ENCODE assay signal across 7 cellular contexts in genomic region chr13:29923554-29924481, GRCh38.
DNase-seq lines count a peak whose midpoint lies in the region; ATAC-seq, FAIRE-seq and TF ChIP-seq lines count a peak whose summit lies in the region.

No MANE protein-coding gene starts in this region.

- H3K36me3 ChIP-seq in effector memory CD4-positive, alpha-beta T cell (ENCODE audit: control insufficient read depth, insufficient read depth, low read length): no peaks in the 10 kb centered on the region
- no peaks in the 10 kb centered on the region for H3K36me3 ChIP-seq in mesodermal cell (ENCODE audit: control insufficient read depth, insufficient read depth, low read length)

- DNase-seq in GM12892 (ENCODE audit: insufficient read length) (peak; percentile 52), NCI-H2107 (lab: John Stamatoyannopoulos, UW) (peak; percentile 43)
- DNase-seq in activated CD4-positive, alpha-beta T cell treated with anti-CD3 and anti-CD28 coated beads, Interleukin-2, amount 50 U/mL, for 4 hours: peak; percentile 55 to 64
- peak; percentile 14 to 32 (median 22) for DNase-seq in effector memory CD4-positive, alpha-beta T cell
- peak; percentile 38 for DNase-seq in stimulated activated CD8-positive, alpha-beta memory T cell treated with anti-CD3 and anti-CD28 coated beads, Interleukin-15, amount 100 ng/mL, for 24 hours (ENCODE audit: low read depth)

- WGBS in mesodermal cell (ENCODE audit: insufficient coverage in 2 of 2), 2 experiments: 56 to 64% methylated on average over 11 of the region's 12 CpGs

- H3K27ac ChIP-seq in effector memory CD4-positive, alpha-beta T cell (ENCODE audit: insufficient read depth, low read length, poor library complexity, severe bottlenecking): no peak overlapping the region
- peak overlapping the region; percentile 99 for H3K27ac ChIP-seq in mesodermal cell (ENCODE audit: low read depth, low read length, severe bottlenecking)

- FAIRE-seq in GM12892 (lab: Jason Lieb, UNC): no peak

- TF ChIP-seq POLR2A in GM12892 (IDR thresholded peaks at IDR 0.05; ENCODE audit: low read depth, low read length): no peak

- no peaks in the 10 kb centered on the region for H3K27me3 ChIP-seq in effector memory CD4-positive, alpha-beta T cell (replicated peaks; ENCODE audit: control insufficient read depth, insufficient read depth, low read length, poor library complexity, severe bottlenecking)

- no peak for ATAC-seq in HG03439 (IDR thresholded peaks at IDR 0.05; ENCODE audit: unreplicated experiment)

- H3K9me3 ChIP-seq in effector memory CD4-positive, alpha-beta T cell (ENCODE audit: control insufficient read depth, low read length): no peaks in the 10 kb centered on the region
- H3K9me3 ChIP-seq in mesodermal cell (ENCODE audit: control insufficient read depth, low read length): no peaks in the 10 kb centered on the region

- H3K4me3 ChIP-seq in effector memory CD4-positive, alpha-beta T cell (ENCODE audit: insufficient read depth, low read depth, low read length, poor library complexity, severe bottlenecking): no peak overlapping the region
- H3K4me3 ChIP-seq in mesodermal cell (ENCODE audit: extremely low read depth, insufficient read depth, low read length, poor library complexity, severe bottlenecking): no peak overlapping the region

- H3K4me1 ChIP-seq in effector memory CD4-positive, alpha-beta T cell (ENCODE audit: control insufficient read depth, insufficient read depth, low read length, poor library complexity, severe bottlenecking): no peaks in the 10 kb centered on the region
- peaks cover 27% of the 10 kb centered on the region for H3K4me1 ChIP-seq in mesodermal cell (ENCODE audit: control insufficient read depth, insufficient read depth, low read length, poor library complexity, severe bottlenecking)
